In genomic region chr1:204409878-204410763, GRCh38 we compare ENCODE assay signal across 9 cellular contexts. TPM values are rescaled to one million over a fixed set of nuclear protein-coding genes. Genes with fewer than 3 reads are reported as not detected.
DNase-seq lines count a peak whose midpoint lies in the region; ATAC-seq, FAIRE-seq and TF ChIP-seq lines count a peak whose summit lies in the region.
"Had no signal": no experiment of that assay in that cellular context is flagged by ENCODE, and none has a peak within 500 bp of the region (broad histone marks: within the 10 kb centered on the region; RNA-seq: fewer than 3 reads in every experiment).

No MANE protein-coding gene starts in this region.

- no peaks in the 10 kb centered on the region for H3K9me3 Mint-ChIP-seq in activated CD4-positive, alpha-beta T cell treated with anti-CD3 and anti-CD28 coated beads, Interleukin-2, amount 10 ng/mL, durations not matched to agents 7 days and 5 days
- no peaks in the 10 kb centered on the region for H3K9me3 Mint-ChIP-seq in activated naive CD8-positive, alpha-beta T cell treated with anti-CD3 and anti-CD28 coated beads for 36 hours

- peak; percentile 12 for DNase-seq in activated CD4-positive, alpha-beta T cell treated with anti-CD3 and anti-CD28 coated beads, Interleukin-2, amount 10 ng/mL, durations not matched to agents 7 days and 5 days
- DNase-seq in activated CD4-positive, alpha-beta T cell treated with anti-CD3 and anti-CD28 coated beads, Interleukin-2, amount 50 U/mL, for 48 hours: no peak
- DNase-seq in activated naive CD8-positive, alpha-beta T cell treated with anti-CD3 and anti-CD28 coated beads for 36 hours: no peak
- no peak for DNase-seq in kidney
- no peak for DNase-seq in thoracic aorta (ENCODE audit: low spot score)
- DNase-seq in NCI-H1694 treated with DMSO at 0.1 percent for 48 hours (lab: John Stamatoyannopoulos, UW): no peak
- no peak for DNase-seq in T-helper 9 cell

- peak overlapping the region; percentile 98 to 99 for H3K9ac ChIP-seq in kidney (ENCODE audit: low read length in 2 of 2)

- CTCF ChIA-PET in activated CD4-positive, alpha-beta T cell treated with anti-CD3 and anti-CD28 coated beads, Interleukin-2, amount 10 ng/mL, durations not matched to agents 7 days and 5 days (lab: Charles Lee): interaction anchor here (0.6 to 2.9 kb wide), 9 partner anchors 11 to 397 kb away, joined by 3 to 16 read pairs (median 3); no protein-coding TSS in a partner anchor

- TF ChIP-seq CTCF in kidney (IDR thresholded peaks at IDR 0.05; ENCODE audit: borderline replicate concordance, extremely low read depth, insufficient read depth): no peak
- no peak for TF ChIP-seq CTCF in thoracic aorta (IDR thresholded peaks at IDR 0.05)

- H3K36me3 ChIP-seq in kidney (ENCODE audit: control insufficient read depth in 1 of 2, insufficient read depth in 2 of 2, low read length in 2 of 2) (peaks cover 0 to under 1% of the 10 kb centered on the region in 2 donors), thoracic aorta (no peaks in the 10 kb centered on the region)

- H3K4me3 Mint-ChIP-seq in activated CD4-positive, alpha-beta T cell treated with anti-CD3 and anti-CD28 coated beads, Interleukin-2, amount 10 ng/mL, durations not matched to agents 7 days and 5 days: peak overlapping the region; percentile 99
- peak overlapping the region; percentile 99 for H3K4me3 Mint-ChIP-seq in activated naive CD8-positive, alpha-beta T cell treated with anti-CD3 and anti-CD28 coated beads for 36 hours

- intact Hi-C loops in kidney (cut with DNase I): no loop called here

- H3K27ac Mint-ChIP-seq in activated CD4-positive, alpha-beta T cell treated with anti-CD3 and anti-CD28 coated beads, Interleukin-2, amount 10 ng/mL, durations not matched to agents 7 days and 5 days: peak overlapping the region; percentile 99
- peak overlapping the region; percentile 100 for H3K27ac Mint-ChIP-seq in activated naive CD8-positive, alpha-beta T cell treated with anti-CD3 and anti-CD28 coated beads for 36 hours

- H3K27me3 Mint-ChIP-seq in activated CD4-positive, alpha-beta T cell treated with anti-CD3 and anti-CD28 coated beads, Interleukin-2, amount 10 ng/mL, durations not matched to agents 7 days and 5 days: no peaks in the 10 kb centered on the region
- H3K27me3 Mint-ChIP-seq in activated naive CD8-positive, alpha-beta T cell treated with anti-CD3 and anti-CD28 coated beads for 36 hours: no peaks in the 10 kb centered on the region

- no peaks in the 10 kb centered on the region for H3K27me3 ChIP-seq in thoracic aorta (replicated peaks; ENCODE audit: insufficient read depth)

- H3K9me3 ChIP-seq in kidney (ENCODE audit: control insufficient read depth in 1 of 2, low read length in 2 of 2) (no peaks in the 10 kb centered on the region), thoracic aorta (no peaks in the 10 kb centered on the region)

- FAIRE-seq in kidney (lab: Jason Lieb, UNC): no peak
- FAIRE-seq: G401.6 had no signal

- H3K4me3 ChIP-seq in kidney (ENCODE audit: low read length in 2 of 2): peak overlapping the region; percentile 90 to 98
- H3K4me3 ChIP-seq in thoracic aorta: peak overlapping the region; percentile 97

- peaks cover 3 to 5% of the 10 kb centered on the region in 2 donors for H3K4me1 ChIP-seq in kidney (ENCODE audit: control insufficient read depth in 1 of 2, insufficient read depth in 1 of 2, low read depth in 1 of 2, low read length in 2 of 2)
- H3K4me1 ChIP-seq in thoracic aorta (ENCODE audit: control insufficient read depth in 1 of 2, low read depth in 2 of 2): peaks cover 19 to 22% of the 10 kb centered on the region in 2 donors

- H3K36me3 Mint-ChIP-seq in activated CD4-positive, alpha-beta T cell treated with anti-CD3 and anti-CD28 coated beads, Interleukin-2, amount 10 ng/mL, durations not matched to agents 7 days and 5 days (ENCODE audit: low read depth): peaks cover 48% of the 10 kb centered on the region
- H3K36me3 Mint-ChIP-seq in activated naive CD8-positive, alpha-beta T cell treated with anti-CD3 and anti-CD28 coated beads for 36 hours: peaks cover 57% of the 10 kb centered on the region

- ATAC-seq in thoracic aorta (ENCODE audit: insufficient number of reproducible peaks, low FRiP score, low read depth): no peak
- no peak for ATAC-seq in HG03439 (IDR thresholded peaks at IDR 0.05; ENCODE audit: unreplicated experiment)

- POLR2A ChIA-PET in activated CD4-positive, alpha-beta T cell treated with anti-CD3 and anti-CD28 coated beads, Interleukin-2, amount 10 ng/mL, durations not matched to agents 7 days and 5 days (lab: Charles Lee): interaction anchor here (1.6 kb wide), 1 partner anchor 106 kb away, joined by 6 read pairs; the partner anchor contains the start of gene MDM4

- peak overlapping the region; percentile 98 to 100 for H3K27ac ChIP-seq in kidney (ENCODE audit: low read depth in 2 of 2, low read length in 2 of 2)
- H3K27ac ChIP-seq in thoracic aorta: peak overlapping the region; percentile 100

- peaks cover 21% of the 10 kb centered on the region for H3K4me1 Mint-ChIP-seq in activated CD4-positive, alpha-beta T cell treated with anti-CD3 and anti-CD28 coated beads, Interleukin-2, amount 10 ng/mL, durations not matched to agents 7 days and 5 days
- H3K4me1 Mint-ChIP-seq in activated naive CD8-positive, alpha-beta T cell treated with anti-CD3 and anti-CD28 coated beads for 36 hours: peaks cover 19% of the 10 kb centered on the region

RNA-seq across cellular contexts. Expression of gene PPP1R15B, which starts 1.5 kb away (rescaled TPM):
- 10 to 100 TPM; 62.5 to 70.6 TPM for total RNA-seq in activated CD4-positive, alpha-beta T cell treated with anti-CD3 and anti-CD28 coated beads, Interleukin-2, amount 10 ng/mL, durations not matched to agents 7 days and 5 days
- 10 to 100 TPM; 78.6 to 79.9 TPM for total RNA-seq in activated naive CD8-positive, alpha-beta T cell treated with anti-CD3 and anti-CD28 coated beads for 36 hours
- total RNA-seq in kidney: 41.6 TPM
- 12.3 TPM for polyA plus RNA-seq in kidney (ENCODE audit: insufficient read depth, low read depth, low replicate concordance)
- total RNA-seq in thoracic aorta: 10 to 100 TPM; 40.1 to 64.5 TPM

RNA-seq across cellular contexts. Expression of gene PLEKHA6, which starts 50.4 kb away (rescaled TPM):
- not detected for total RNA-seq in activated CD4-positive, alpha-beta T cell treated with anti-CD3 and anti-CD28 coated beads, Interleukin-2, amount 10 ng/mL, durations not matched to agents 7 days and 5 days
- 1 to 10 TPM in 1 of 2 experiments, under 1 TPM in 1; 0.74 to 1.5 TPM for total RNA-seq in activated naive CD8-positive, alpha-beta T cell treated with anti-CD3 and anti-CD28 coated beads for 36 hours
- total RNA-seq in kidney (65.1 TPM), thoracic aorta (1 to 10 TPM; 5.1 to 6.9 TPM)
- 17.5 TPM for polyA plus RNA-seq in kidney (ENCODE audit: insufficient read depth, low read depth, low replicate concordance)
